8 cellular contexts compared by ENCODE assay signal in the genomic region with DNA sequence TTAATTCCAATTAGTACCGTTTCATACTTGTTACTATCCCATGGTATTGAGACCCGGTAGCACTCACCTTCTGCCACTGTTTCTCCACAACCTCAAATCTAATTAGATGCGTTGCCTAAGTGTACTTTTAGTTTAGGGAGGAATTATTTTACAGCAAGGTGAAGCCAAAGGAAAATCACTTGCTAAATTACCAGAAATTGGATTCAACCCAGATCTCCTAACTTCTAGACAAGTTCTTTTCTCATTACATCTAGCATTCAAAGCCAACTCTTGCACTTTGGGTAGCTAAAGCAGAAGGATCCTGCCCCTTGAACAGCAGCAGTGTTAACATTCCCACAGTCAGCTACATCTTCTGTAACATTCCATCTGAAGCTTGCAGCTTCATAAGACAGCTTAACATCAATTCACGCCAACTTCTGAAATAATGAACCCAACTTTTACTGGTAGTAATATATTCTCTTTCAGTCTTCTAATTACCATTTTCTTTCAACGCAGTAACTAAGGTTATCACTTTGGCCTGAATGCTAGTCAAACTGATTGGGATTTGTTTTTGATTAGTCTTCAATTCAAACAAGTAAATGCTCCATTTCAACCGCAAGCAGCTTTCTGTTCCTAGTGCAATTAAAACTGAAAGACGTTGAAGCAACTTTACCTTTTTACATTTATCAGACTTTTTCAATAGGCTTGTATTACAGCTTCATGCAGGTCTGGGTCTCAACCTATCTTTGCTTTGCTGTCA. TPM values are rescaled to one million over a fixed set of nuclear protein-coding genes. Genes with fewer than 3 reads are reported as not detected.
A peak's percentile ranks its signal among the peaks of the same experiment; 100 is the strongest.
DNase-seq lines count a peak whose midpoint lies in the region; ATAC-seq and TF ChIP-seq lines count a peak whose summit lies in the region.

No MANE protein-coding gene starts in this region.

- peaks cover 43% of the 10 kb centered on the region for H3K36me3 ChIP-seq in iPS-20b (ENCODE audit: insufficient read depth, low read depth, low read length)

- H3K4me3 Mint-ChIP-seq in Calu3 (ENCODE audit: low read depth, unreplicated experiment) = peak overlapping the region; percentile 86
- H3K4me3 Mint-ChIP-seq in activated T-helper 2 cell treated with anti-CD3 and anti-CD28 coated beads, Interferon-gamma antibody, Interleukin-2, Interleukin-4, amounts not matched to agents 10 μg/mL and 5 μg/mL and 100 μg/mL, durations not matched to agents 14 hours and 24 hours and 36 hours (ENCODE audit: low read depth) = peak overlapping the region; percentile 89

- no peaks in the 10 kb centered on the region for H3K27me3 ChIP-seq in iPS-20b (ENCODE audit: insufficient read depth, low read length)

- intact Hi-C loops in Calu3 (cut with micrococcal nuclease; ENCODE audit: unreplicated experiment) = loop anchor here (10.0 kb wide), 1 partner anchor 517 kb away; the partner anchor contains the start of gene HNRNPD
- intact Hi-C loops in activated T-helper 2 cell treated with anti-CD3 and anti-CD28 coated beads, Interferon-gamma antibody, Interleukin-2, Interleukin-4, amounts not matched to agents 10 μg/mL and 5 μg/mL and 100 μg/mL, durations not matched to agents 14 hours and 24 hours and 36 hours (cut with micrococcal nuclease) = loop anchor here (1.0 to 5.0 kb wide), 5 partner anchors 8 to 518 kb away; partner anchors contain the start of genes LIN54 and THAP9

- BruUV-seq in Calu3 (replicated peaks; lab: Mats Ljungman, UMichigan) = no TSS peak

- DNase-seq in Calu3 = no peak
- no peak for DNase-seq in activated T-helper 2 cell treated with anti-CD3 and anti-CD28 coated beads, Interferon-gamma antibody, Interleukin-2, Interleukin-4, amounts not matched to agents 10 μg/mL and 5 μg/mL and 100 μg/mL, durations not matched to agents 14 hours and 24 hours and 36 hours (ENCODE audit: low spot score)
- DNase-seq in substantia nigra (lab: John Stamatoyannopoulos, UW) = no peak
- no peak for DNase-seq in NK-92 (lab: John Stamatoyannopoulos, UW; ENCODE audit: unreplicated experiment)
- DNase-seq in stimulated activated CD4-positive, alpha-beta T cell treated with anti-CD3 and anti-CD28 coated beads, Interleukin-1b, Interleukin-23, amount 100 ng/mL, for 48 hours = no peak

- no peak for TF ChIP-seq CTCF in Calu3 (IDR thresholded peaks at IDR 0.05; ENCODE audit: unreplicated experiment)

- peak overlapping the region; percentile 87 for H3K4me3 ChIP-seq in iPS-20b (ENCODE audit: low read length)

- H3K4me1 Mint-ChIP-seq in Calu3 (ENCODE audit: low read depth, unreplicated experiment) = no peaks in the 10 kb centered on the region
- peaks cover 39% of the 10 kb centered on the region for H3K4me1 Mint-ChIP-seq in activated T-helper 2 cell treated with anti-CD3 and anti-CD28 coated beads, Interferon-gamma antibody, Interleukin-2, Interleukin-4, amounts not matched to agents 10 μg/mL and 5 μg/mL and 100 μg/mL, durations not matched to agents 14 hours and 24 hours and 36 hours (ENCODE audit: low read depth)

- H3K4me1 ChIP-seq in iPS-20b (ENCODE audit: insufficient read depth, low read length) = 0 out of 2 replicates have a peak, but pooled peaks cover 6% of the 10 kb centered on the region

- peak overlapping the region; percentile 79 for H3K27ac ChIP-seq in iPS-20b (ENCODE audit: low read length)
- peak overlapping the region; percentile 95 for H3K27ac ChIP-seq in substantia nigra (ENCODE audit: low read depth, low read length, poor library complexity, severe bottlenecking)

- peak overlapping the region; percentile 91 for H3K27ac Mint-ChIP-seq in Calu3 (ENCODE audit: unreplicated experiment)
- H3K27ac Mint-ChIP-seq in activated T-helper 2 cell treated with anti-CD3 and anti-CD28 coated beads, Interferon-gamma antibody, Interleukin-2, Interleukin-4, amounts not matched to agents 10 μg/mL and 5 μg/mL and 100 μg/mL, durations not matched to agents 14 hours and 24 hours and 36 hours = peak overlapping the region; percentile 91

- H3K27me3 Mint-ChIP-seq in Calu3 (ENCODE audit: unreplicated experiment) = no peaks in the 10 kb centered on the region
- H3K27me3 Mint-ChIP-seq in activated T-helper 2 cell treated with anti-CD3 and anti-CD28 coated beads, Interferon-gamma antibody, Interleukin-2, Interleukin-4, amounts not matched to agents 10 μg/mL and 5 μg/mL and 100 μg/mL, durations not matched to agents 14 hours and 24 hours and 36 hours (ENCODE audit: low read depth) = no peaks in the 10 kb centered on the region

- CTCF ChIA-PET in Calu3 (lab: Charles Lee) = no interaction called here

- no peaks in the 10 kb centered on the region for H3K9me3 Mint-ChIP-seq in Calu3 (ENCODE audit: low read depth, unreplicated experiment)
- H3K9me3 Mint-ChIP-seq in activated T-helper 2 cell treated with anti-CD3 and anti-CD28 coated beads, Interferon-gamma antibody, Interleukin-2, Interleukin-4, amounts not matched to agents 10 μg/mL and 5 μg/mL and 100 μg/mL, durations not matched to agents 14 hours and 24 hours and 36 hours = no peaks in the 10 kb centered on the region

- peak; percentile 1 for ATAC-seq in HG02642 (IDR thresholded peaks at IDR 0.05; ENCODE audit: poor library complexity, unreplicated experiment)
- no peak for ATAC-seq in GM21529 (IDR thresholded peaks at IDR 0.05; ENCODE audit: unreplicated experiment)

- H3K36me3 Mint-ChIP-seq in Calu3 (ENCODE audit: insufficient read depth, unreplicated experiment) = peaks cover 49% of the 10 kb centered on the region
- H3K36me3 Mint-ChIP-seq in activated T-helper 2 cell treated with anti-CD3 and anti-CD28 coated beads, Interferon-gamma antibody, Interleukin-2, Interleukin-4, amounts not matched to agents 10 μg/mL and 5 μg/mL and 100 μg/mL, durations not matched to agents 14 hours and 24 hours and 36 hours (ENCODE audit: low read depth) = peaks cover 52% of the 10 kb centered on the region

- H3K9me3 ChIP-seq in iPS-20b (ENCODE audit: insufficient read depth, low read depth, low read length) = no peaks in the 10 kb centered on the region

- H3K9ac ChIP-seq in iPS-20b (ENCODE audit: low read depth, low read length) = peak overlapping the region; percentile 94

RNA-seq across cellular contexts. Expression of gene SEC31A, which starts 0.9 kb away (rescaled TPM):
- total RNA-seq in Calu3 (2022) = 106 and 108 TPM in 2 replicates
- 138 and 142 TPM in 2 replicates for total RNA-seq in activated T-helper 2 cell treated with anti-CD3 and anti-CD28 coated beads, Interferon-gamma antibody, Interleukin-2, Interleukin-4, amounts not matched to agents 10 μg/mL and 5 μg/mL and 100 μg/mL, durations not matched to agents 14 hours and 24 hours and 36 hours

RNA-seq across cellular contexts. Expression of gene THAP9, which starts 8.6 kb away (rescaled TPM):
- total RNA-seq in Calu3 (2022) = 4.7 and 7.2 TPM in 2 replicates
- 1.8 and 2.6 TPM in 2 replicates for total RNA-seq in activated T-helper 2 cell treated with anti-CD3 and anti-CD28 coated beads, Interferon-gamma antibody, Interleukin-2, Interleukin-4, amounts not matched to agents 10 μg/mL and 5 μg/mL and 100 μg/mL, durations not matched to agents 14 hours and 24 hours and 36 hours
